16 cellular contexts compared by ENCODE assay signal in genomic region chr3:197308591-197308990, GRCh38.
DNase-seq lines count a peak whose midpoint lies in the region; ATAC-seq and TF ChIP-seq lines count a peak whose summit lies in the region.
"Had no signal": no experiment of that assay in that cellular context is flagged by ENCODE, and none has a peak within 500 bp of the region (broad histone marks: within the 10 kb centered on the region; RNA-seq: fewer than 3 reads in every experiment).

No MANE protein-coding gene starts in this region.

- peak overlapping the region; percentile 63 for H3K4me3 ChIP-seq in ACC112 (ENCODE audit: low read depth, low read length)
- no peak overlapping the region for H3K4me3 ChIP-seq in HEK293 (ENCODE audit: low read depth, low read length)
- H3K4me3 ChIP-seq in effector memory CD4-positive, alpha-beta T cell (ENCODE audit: insufficient read depth, low read depth, low read length, poor library complexity, severe bottlenecking) = no peak overlapping the region
- H3K4me3 ChIP-seq: neural progenitor cell, suprapubic skin had no signal

- no peak for TF ChIP-seq CTCF in HEK293 (tag by site-specific recombination; IDR thresholded peaks at IDR 0.05)

- DNase-seq in astrocyte of the hippocampus (ENCODE audit: low read depth, low spot score) (peak; percentile 78), kidney tubule cell (ENCODE audit: low spot score) (peak; percentile 69), NCI-H446 (lab: John Stamatoyannopoulos, UW) (no peak)
- DNase-seq in effector CD4-positive, alpha-beta T cell = no peak
- DNase-seq in effector memory CD4-positive, alpha-beta T cell = no peak
- DNase-seq: activated CD4-positive, alpha-beta T cell treated with anti-CD3 and anti-CD28 coated beads for 48 hours; activated naive CD4-positive, alpha-beta T cell treated with anti-CD3 and anti-CD28 coated beads, Interleukin-2, amount 10 ng/mL, durations not matched to agents 7 days and 5 days; islet precursor cell; MM.1S; stimulated activated CD4-positive, alpha-beta T cell treated with anti-CD3 and anti-CD28 coated beads, Interleukin-4, amount 100 ng/mL, for 1 hour had no signal

- no peak overlapping the region for H2AFZ ChIP-seq in ACC112 (ENCODE audit: low read length, unreplicated experiment)
- H2AFZ ChIP-seq: neural progenitor cell had no signal

- POLR2A ChIA-PET in HEK293 (lab: Yijun Ruan, JAX) = no interaction called here

- no peak for ATAC-seq in GM18873 (IDR thresholded peaks at IDR 0.05; ENCODE audit: low FRiP score, unreplicated experiment)

- CTCF ChIA-PET in HEK293 (lab: Yijun Ruan, JAX) = interaction anchor here (0.7 kb wide), 1 partner anchor 513 kb away, joined by 3 read pairs; no protein-coding TSS in a partner anchor

- H3K36me3 ChIP-seq in ACC112 (ENCODE audit: insufficient read depth, low read length) = no peaks in the 10 kb centered on the region
- no peaks in the 10 kb centered on the region for H3K36me3 ChIP-seq in HEK293 (ENCODE audit: control insufficient read depth in 2 of 2, insufficient read depth in 1 of 2, low read length in 2 of 2)
- H3K36me3 ChIP-seq in effector memory CD4-positive, alpha-beta T cell (ENCODE audit: control insufficient read depth, insufficient read depth, low read length) = no peaks in the 10 kb centered on the region
- H3K36me3 ChIP-seq: neural progenitor cell, suprapubic skin had no signal

- H3K27ac ChIP-seq in ACC112 (ENCODE audit: low read depth, low read length) (peak overlapping the region; percentile 98), HEK293 (ENCODE audit: extremely low read depth, low read depth, low read length) (no peak overlapping the region)
- no peak overlapping the region for H3K27ac ChIP-seq in effector memory CD4-positive, alpha-beta T cell (ENCODE audit: insufficient read depth, low read length, poor library complexity, severe bottlenecking)
- H3K27ac ChIP-seq: C4-2B, neural progenitor cell, suprapubic skin had no signal

- H3K79me2 ChIP-seq in ACC112 (ENCODE audit: control insufficient read depth, insufficient read depth, low read length, unreplicated experiment) = no peaks in the 10 kb centered on the region

- no peaks in the 10 kb centered on the region for H3K9me3 ChIP-seq in HEK293 (ENCODE audit: control insufficient read depth, insufficient read depth, low read depth, low read length)
- H3K9me3 ChIP-seq in effector memory CD4-positive, alpha-beta T cell (ENCODE audit: control insufficient read depth, low read length) = no peaks in the 10 kb centered on the region
- H3K9me3 ChIP-seq: suprapubic skin had no signal

- peaks cover 46% of the 10 kb centered on the region for H3K4me1 ChIP-seq in ACC112 (ENCODE audit: control insufficient read depth, insufficient read depth, low read length, unreplicated experiment)
- H3K4me1 ChIP-seq in HEK293 (ENCODE audit: control insufficient read depth, insufficient read depth, low read length) = no peaks in the 10 kb centered on the region
- H3K4me1 ChIP-seq in effector memory CD4-positive, alpha-beta T cell (ENCODE audit: control insufficient read depth, insufficient read depth, low read length, poor library complexity, severe bottlenecking) = no peaks in the 10 kb centered on the region

- H3K27me3 ChIP-seq in ACC112 (ENCODE audit: insufficient read depth, low read length) = no peaks in the 10 kb centered on the region
- no peaks in the 10 kb centered on the region for H3K27me3 ChIP-seq in effector memory CD4-positive, alpha-beta T cell (replicated peaks; ENCODE audit: control insufficient read depth, insufficient read depth, low read length, poor library complexity, severe bottlenecking)
- H3K27me3 ChIP-seq: neural progenitor cell, suprapubic skin had no signal

TF ChIP-seq in HEK293, 187 proteins besides CTCF, POLR2A, EP300 and RAD21:
- TF ChIP-seq ZNF654 (tag by site-specific recombination; IDR thresholded peaks at IDR 0.05; ENCODE audit: low read depth) (no peak), ZNF555 (tag by site-specific recombination; conservative IDR thresholded peaks at IDR 0.05) (no peak), ZNF660 (tag by site-specific recombination; IDR thresholded peaks at IDR 0.05) (peak; percentile 94)

Comparison
In these comparisons a context has a peak if more than half of its experiments do, and no peak if none do; other contexts are left out.
1. DNase-seq: peak in astrocyte of the hippocampus (single experiment) and kidney tubule cell (single experiment); none in NCI-H446 (0 of 2), effector CD4-positive, alpha-beta T cell (single experiment) and effector memory CD4-positive, alpha-beta T cell (0 of 3).